Comparison of ENCODE assay signal across 18 cellular contexts in the genomic region with DNA sequence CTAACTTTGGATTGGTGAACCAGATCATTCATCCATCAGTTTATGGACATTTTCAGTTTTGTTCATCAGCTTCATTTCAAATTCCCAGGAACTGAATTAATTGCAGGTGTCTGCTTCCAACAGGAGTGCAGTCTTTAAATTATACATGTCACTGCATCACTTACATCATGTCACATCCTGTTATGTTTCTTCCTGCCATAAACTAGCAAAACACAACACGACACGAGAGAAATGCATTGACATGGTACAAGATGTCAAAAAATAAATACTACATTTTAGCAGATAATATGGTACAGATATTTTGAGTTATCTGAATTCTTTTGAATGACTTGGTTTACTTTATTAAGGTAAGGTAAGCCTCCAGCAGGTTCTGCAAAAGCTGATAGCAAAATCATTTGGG.
DNase-seq lines count a peak whose midpoint lies in the region; ATAC-seq and TF ChIP-seq lines count a peak whose summit lies in the region.
"Had no signal": no experiment of that assay in that cellular context is flagged by ENCODE, and none has a peak within 500 bp of the region (broad histone marks: within the 10 kb centered on the region; RNA-seq: fewer than 3 reads in every experiment).

No MANE protein-coding gene starts in this region.

- H3K9me3 ChIP-seq in SK-N-SH (no peaks in the 10 kb centered on the region), Panc1 (ENCODE audit: control insufficient read depth, insufficient read depth, low read depth, low read length) (no peaks in the 10 kb centered on the region), neural cell (ENCODE audit: low read length) (no peaks in the 10 kb centered on the region)
- H3K9me3 ChIP-seq: BE2C; BLaER1 treated with 17β-estradiol and CSF1 and Interleukin-3, amounts not matched to agents 10 nM and 100 nM; HAP-1 had no signal

- ATAC-seq in SK-N-SH treated with all-trans-retinoic acid at 6 μM for 48 hours (no peak), Panc1 (no peak)
- ATAC-seq: GM23338 had no signal

- POLR2A ChIA-PET in SK-N-SH (lab: Yijun Ruan, JAX) = no interaction called here
- POLR2A ChIA-PET in Panc1 (lab: Charles Lee) = no interaction called here

- DNase-seq in SK-N-SH (no peak), Panc1 (ENCODE audit: low read depth, low spot score) (no peak), AG08395 (ENCODE audit: low spot score) (no peak), hepatic stellate cell (ENCODE audit: low spot score) (no peak)
- DNase-seq: AML-193; BE2C; CD4-positive, alpha-beta T cell; CD8-positive, alpha-beta memory T cell; DMS 273 treated with DMSO at 0.1 percent for 48 hours; DMS79; EL; GDM1 had no signal

- no peaks in the 10 kb centered on the region for H3K79me2 ChIP-seq in SK-N-SH (ENCODE audit: insufficient read depth)
- no peaks in the 10 kb centered on the region for H3K79me2 ChIP-seq in neural cell (replicated peaks; ENCODE audit: insufficient read depth, low read length)

- no peak overlapping the region for H3K4me2 ChIP-seq in SK-N-SH
- no peak overlapping the region for H3K4me2 ChIP-seq in neural cell (ENCODE audit: low read length)
- H3K4me2 ChIP-seq: BLaER1 treated with 17β-estradiol and CSF1 and Interleukin-3, amounts not matched to agents 10 nM and 100 nM; GM23338 had no signal

- no peak for TF ChIP-seq CTCF in SK-N-SH (IDR thresholded peaks at IDR 0.05)
- TF ChIP-seq CTCF in Panc1 (IDR thresholded peaks at IDR 0.05) = no peak
- no peak for TF ChIP-seq CTCF in neural cell (IDR thresholded peaks at IDR 0.05; ENCODE audit: poor library complexity, severe bottlenecking)

- no TSS peak for BruUV-seq in Panc1 (replicated peaks; lab: Mats Ljungman, UMichigan)

- peaks cover 10 to 21% of the 10 kb centered on the region in 2 experiments for H3K4me1 ChIP-seq in SK-N-SH (ENCODE audit: control insufficient read depth in 1 of 2, insufficient read depth in 2 of 2, low read depth in 1 of 2, low read length in 1 of 2)
- peaks cover 20% of the 10 kb centered on the region; the same call in 1 of the 2 replicates for H3K4me1 ChIP-seq in Panc1 (ENCODE audit: control insufficient read depth, insufficient read depth, low read length)
- H3K4me1 ChIP-seq: HAP-1 had no signal

- H3K9ac ChIP-seq in SK-N-SH (no peak overlapping the region), neural cell (ENCODE audit: low read length) (no peak overlapping the region)
- H3K9ac ChIP-seq: BLaER1 treated with 17β-estradiol and CSF1 and Interleukin-3, amounts not matched to agents 10 nM and 100 nM had no signal

- intact Hi-C loops in Panc1 (cut with micrococcal nuclease; ENCODE audit: unreplicated experiment) = no loop called here

- H3K27me3 ChIP-seq in SK-N-SH (ENCODE audit: insufficient read depth) = no peaks in the 10 kb centered on the region
- H3K27me3 ChIP-seq in Panc1 (ENCODE audit: control insufficient read depth, insufficient read depth, low read length) = no peaks in the 10 kb centered on the region
- H3K27me3 ChIP-seq in neural cell (ENCODE audit: insufficient read depth, low read depth, low read length) = no peaks in the 10 kb centered on the region
- H3K27me3 ChIP-seq: BE2C; BLaER1 treated with 17β-estradiol and CSF1 and Interleukin-3, amounts not matched to agents 10 nM and 100 nM had no signal

- H3K36me3 ChIP-seq in SK-N-SH (replicated peaks in 1 of 2; ENCODE audit: control insufficient read depth in 1 of 2, insufficient read depth in 2 of 2, low read length in 1 of 2) (no peaks in the 10 kb centered on the region), Panc1 (ENCODE audit: control insufficient read depth, insufficient read depth, low read length) (no peaks in the 10 kb centered on the region), neural cell (ENCODE audit: insufficient read depth, low read length) (no peaks in the 10 kb centered on the region)
- H3K36me3 ChIP-seq: BE2C; BLaER1 treated with 17β-estradiol and CSF1 and Interleukin-3, amounts not matched to agents 10 nM and 100 nM; HAP-1 had no signal

- TF ChIP-seq RAD21 in SK-N-SH (IDR thresholded peaks at IDR 0.05; ENCODE audit: low read length) = no peak
- no peak for TF ChIP-seq RAD21 in neural cell (conservative IDR thresholded peaks at IDR 0.05)

- H3F3A ChIP-seq in SK-N-SH (replicated peaks; ENCODE audit: insufficient read depth) (peaks cover 27% of the 10 kb centered on the region), neural cell (ENCODE audit: insufficient read depth, low read length, poor library complexity, severe bottlenecking) (no peaks in the 10 kb centered on the region)

- no peaks in the 10 kb centered on the region for H4K20me1 ChIP-seq in SK-N-SH (ENCODE audit: insufficient read depth)
- no peaks in the 10 kb centered on the region for H4K20me1 ChIP-seq in neural cell (ENCODE audit: insufficient read depth)
- H4K20me1 ChIP-seq: BLaER1 treated with 17β-estradiol and CSF1 and Interleukin-3, amounts not matched to agents 10 nM and 100 nM had no signal

- TF ChIP-seq EP300 in SK-N-SH (IDR thresholded peaks at IDR 0.05; ENCODE audit: borderline replicate concordance in 1 of 2, low read depth in 1 of 2, low read length in 1 of 2) (no peak), neural cell (conservative IDR thresholded peaks at IDR 0.05; ENCODE audit: poor library complexity, severe bottlenecking) (peak; percentile 92)

- CTCF ChIA-PET in SK-N-SH (lab: Yijun Ruan, JAX) (no interaction called here), Panc1 (lab: Charles Lee) (no interaction called here)

- H2AFZ ChIP-seq in SK-N-SH (ENCODE audit: low read depth) = no peak overlapping the region
- no peak overlapping the region for H2AFZ ChIP-seq in neural cell (ENCODE audit: low read depth, low read length)
- H2AFZ ChIP-seq: GM23338 had no signal

- H3K9me2 ChIP-seq in SK-N-SH = no peaks in the 10 kb centered on the region
- H3K9me2 ChIP-seq in neural cell (ENCODE audit: insufficient read depth, low read length) = no peaks in the 10 kb centered on the region

- 96% methylated on average over 2 of the region's 2 CpGs for WGBS in SK-N-SH (ENCODE audit: low lambda C conversion rate)

- in situ Hi-C loops in Panc1 (cut with HindIII; ENCODE audit: low pct_unique_long_range_greater_than_20kb, low sequenced_read_pairs) = no loop called here

- H3K4me3 ChIP-seq in SK-N-SH (ENCODE audit: low read depth in 2 of 2, low read length in 1 of 2) = no peak overlapping the region
- H3K4me3 ChIP-seq in Panc1 (ENCODE audit: low read depth in 2 of 2, low read length in 2 of 2) = no peak overlapping the region
- H3K4me3 ChIP-seq in neural cell (ENCODE audit: low read length) = no peak overlapping the region
- H3K4me3 ChIP-seq: BLaER1 treated with 17β-estradiol and CSF1 and Interleukin-3, amounts not matched to agents 10 nM and 100 nM; GM23338; HAP-1 had no signal

- peak overlapping the region in 1 of 2 experiments; percentile 88; a peak in 1 of 4 replicates for H3K27ac ChIP-seq in SK-N-SH (ENCODE audit: low read depth in 2 of 2, low read length in 1 of 2)
- 0 out of 2 replicates have a peak overlapping the region, but pooled peaks have one; percentile 63 for H3K27ac ChIP-seq in Panc1 (ENCODE audit: low read length)
- no peak overlapping the region for H3K27ac ChIP-seq in neural cell (ENCODE audit: low read length)
- H3K27ac ChIP-seq: 22Rv1; BLaER1 treated with 17β-estradiol and CSF1 and Interleukin-3, amounts not matched to agents 10 nM and 100 nM had no signal

TF ChIP-seq in SK-N-SH, 30 proteins besides CTCF, POLR2A, EP300 and RAD21 (continues in another document):
- TF ChIP-seq, protein P1, sequence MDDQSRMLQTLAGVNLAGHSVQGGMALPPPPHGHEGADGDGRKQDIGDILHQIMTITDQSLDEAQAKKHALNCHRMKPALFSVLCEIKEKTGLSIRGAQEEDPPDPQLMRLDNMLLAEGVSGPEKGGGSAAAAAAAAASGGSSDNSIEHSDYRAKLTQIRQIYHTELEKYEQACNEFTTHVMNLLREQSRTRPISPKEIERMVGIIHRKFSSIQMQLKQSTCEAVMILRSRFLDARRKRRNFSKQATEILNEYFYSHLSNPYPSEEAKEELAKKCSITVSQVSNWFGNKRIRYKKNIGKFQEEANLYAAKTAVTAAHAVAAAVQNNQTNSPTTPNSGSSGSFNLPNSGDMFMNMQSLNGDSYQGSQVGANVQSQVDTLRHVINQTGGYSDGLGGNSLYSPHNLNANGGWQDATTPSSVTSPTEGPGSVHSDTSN (IDR thresholded peaks at IDR 0.05) = 0 out of 2 replicates have a peak, but pooled peaks have one; percentile 34
- TF ChIP-seq TCF12 (IDR thresholded peaks at IDR 0.05) (peak; percentile 19; the same call in 1 of the 2 replicates), MXI1 (IDR thresholded peaks at IDR 0.05; ENCODE audit: low read depth, low read length) (no peak), NFIC (IDR thresholded peaks at IDR 0.05; ENCODE audit: borderline replicate concordance) (no peak)

TF ChIP-seq in SK-N-SH treated with all-trans-retinoic acid at 6 μM for 48 hours, 23 proteins besides CTCF, POLR2A, EP300 and RAD21 (continues in another document):
- no peak for TF ChIP-seq TOX (CRISPR knock-in tag; IDR thresholded peaks at IDR 0.05; ENCODE audit: borderline replicate concordance)

TF ChIP-seq in neural cell, 6 proteins besides CTCF, POLR2A, EP300 and RAD21:
- peak; percentile 85 for TF ChIP-seq POLR2AphosphoS5 (IDR thresholded peaks at IDR 0.05)
- no peak for TF ChIP-seq EZH2 (IDR thresholded peaks at IDR 0.05; ENCODE audit: borderline replicate concordance, insufficient read depth, low read length, poor library complexity, severe bottlenecking)
- TF ChIP-seq TAF1 (IDR thresholded peaks at IDR 0.05; ENCODE audit: low read depth) = no peak
- TF ChIP-seq MXI1 (conservative IDR thresholded peaks at IDR 0.05; ENCODE audit: poor library complexity, severe bottlenecking) = no peak
